Comparison of ENCODE assay signal across 33 cellular contexts in the genomic region with DNA sequence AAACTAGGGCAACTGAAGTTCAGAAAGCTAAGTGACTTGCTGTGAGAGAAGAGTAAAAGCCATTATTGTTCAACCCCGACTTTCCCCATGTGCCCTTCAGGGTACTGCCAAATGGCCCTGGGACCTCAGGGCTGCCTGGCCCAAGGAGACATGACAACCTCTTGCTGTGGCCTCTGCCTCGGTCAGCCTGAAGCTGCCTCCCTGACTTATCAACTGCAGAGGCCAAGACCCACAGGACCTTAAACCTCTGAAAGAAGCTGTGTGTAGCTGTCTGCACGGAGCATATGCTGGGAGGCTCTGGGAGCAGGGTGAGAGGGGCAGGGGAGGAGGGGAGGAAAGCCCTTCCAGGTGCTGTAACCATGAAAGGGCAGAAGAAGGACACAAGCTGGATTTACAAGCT. TPM values are rescaled to one million over a fixed set of nuclear protein-coding genes. Genes with fewer than 3 reads are reported as not detected.
"Had no signal": no experiment of that assay in that cellular context is flagged by ENCODE, and none has a peak within 500 bp of the region (broad histone marks: within the 10 kb centered on the region; RNA-seq: fewer than 3 reads in every experiment).

No MANE protein-coding gene starts in this region.

- H3K27me3 ChIP-seq: ascending aorta, breast epithelium, cardiac muscle cell had no signal

- H3K9me3 ChIP-seq: ascending aorta, breast epithelium, esophagus squamous epithelium, gastroesophageal sphincter had no signal

- DNase-seq: activated CD4-positive, alpha-beta memory T cell treated with anti-CD3 and anti-CD28 coated beads, Interleukin-2, amount 10 ng/mL, durations not matched to agents 7 days and 5 days; activated CD4-positive, alpha-beta T cell treated with anti-CD3 and anti-CD28 coated beads for 1 hour; activated CD4-positive, alpha-beta T cell treated with anti-CD3 and anti-CD28 coated beads for 4 hours; activated CD4-positive, alpha-beta T cell treated with anti-CD3 and anti-CD28 coated beads, Interleukin-2, amount 10 ng/mL, durations not matched to agents 7 days and 5 days; activated CD4-positive, alpha-beta T cell treated with anti-CD3 and anti-CD28 coated beads, Interleukin-2, amount 50 U/mL, for 4 hours; activated CD8-positive, alpha-beta memory T cell treated with anti-CD3 and anti-CD28 coated beads, Interleukin-2, amount 50 U/mL, for 48 hours; activated gamma-delta T cell; activated naive CD4-positive, alpha-beta T cell; activated naive CD4-positive, alpha-beta T cell treated with anti-CD3 and anti-CD28 coated beads, Interleukin-2, amount 10 ng/mL, durations not matched to agents 7 days and 5 days; activated naive CD8-positive, alpha-beta T cell treated with anti-CD3 and anti-CD28 coated beads, Interleukin-2, amount 10 ng/mL, durations not matched to agents 7 days and 5 days; activated T-cell treated with anti-CD3 and anti-CD28 coated beads for 4 hours; activated T-cell treated with anti-CD3 and anti-CD28 coated beads, Interleukin-2, amount 50 U/mL, for 24 hours; activated T-cell treated with anti-CD3 and anti-CD28 coated beads, Interleukin-2, amount 50 U/mL, for 72 hours; cortex of kidney; dermis blood vessel endothelial cell; effector CD4-positive, alpha-beta T cell; effector memory CD8-positive, alpha-beta T cell; esophagus squamous epithelium; foreskin melanocyte; T-helper 2 cell had no signal

- H3K27ac ChIP-seq: ascending aorta, breast epithelium, cardiac muscle cell, epithelial cell of prostate, esophagus squamous epithelium, gastroesophageal sphincter, VCaP had no signal

- H3K4me1 ChIP-seq: breast epithelium, gastroesophageal sphincter had no signal

- H3K36me3 ChIP-seq: ascending aorta, breast epithelium, cardiac muscle cell, esophagus squamous epithelium, gastroesophageal sphincter had no signal

- H3K4me3 ChIP-seq: ascending aorta, breast epithelium, cardiac muscle cell, esophagus squamous epithelium, gastroesophageal sphincter had no signal

RNA-seq across cellular contexts. Expression of gene HMGB4, which starts 35.9 kb away (rescaled TPM):
- total RNA-seq: activated CD4-positive, alpha-beta memory T cell treated with anti-CD3 and anti-CD28 coated beads, Interleukin-2, amount 10 ng/mL, durations not matched to agents 7 days and 5 days; activated CD4-positive, alpha-beta T cell treated with anti-CD3 and anti-CD28 coated beads, Interleukin-2, amount 10 ng/mL, durations not matched to agents 7 days and 5 days; activated naive CD4-positive, alpha-beta T cell treated with anti-CD3 and anti-CD28 coated beads, Interleukin-2, amount 50 U/mL, for 72 hours; activated naive CD8-positive, alpha-beta T cell treated with anti-CD3 and anti-CD28 coated beads, Interleukin-2, amount 10 ng/mL, durations not matched to agents 7 days and 5 days; activated T-cell treated with anti-CD3 and anti-CD28 coated beads, Interleukin-2, amount 50 U/mL, for 72 hours; ascending aorta; breast epithelium; cardiac muscle cell; cerebellum; dermis blood vessel endothelial cell; esophagus squamous epithelium; fibroblast of lung; fibroblast of villous mesenchyme; gastroesophageal sphincter; T-helper 1 cell treated with Interleukin-12 subunit alpha and Interleukin-12 subunit beta and Interleukin-4 antibody, amounts not matched to agents 30 ng/mL and 1 ng/mL, for 36 hours; WTC11 had no signal
- polyA plus RNA-seq: cardiac muscle cell, esophagus, fibroblast of lung had no signal
